Comparison of ENCODE assay signal across 9 cellular contexts in the genomic region with DNA sequence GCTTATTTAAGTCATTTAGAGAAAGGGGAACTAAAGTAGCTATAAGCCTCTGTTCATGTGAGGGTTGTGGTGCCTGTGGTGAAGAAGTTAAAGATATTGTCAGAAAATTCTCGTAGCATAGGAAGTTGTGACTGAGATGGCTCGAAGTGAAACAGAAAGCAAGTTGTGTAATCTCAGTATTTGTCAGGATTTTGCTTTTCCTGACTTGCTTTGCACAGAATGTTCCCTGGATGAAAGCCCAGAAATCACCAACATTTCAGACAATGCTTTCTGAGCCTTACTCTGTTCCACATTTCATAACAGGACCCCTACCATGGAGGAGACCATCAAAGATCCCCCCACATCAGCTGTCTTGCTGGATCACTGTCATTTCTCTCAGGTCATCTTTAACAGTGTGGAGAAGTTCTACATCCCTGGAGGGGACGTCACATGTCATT. TPM values are rescaled to one million over a fixed set of nuclear protein-coding genes. Genes with fewer than 3 reads are reported as not detected.
DNase-seq lines count a peak whose midpoint lies in the region; ATAC-seq and TF ChIP-seq lines count a peak whose summit lies in the region.
"Had no signal": no experiment of that assay in that cellular context is flagged by ENCODE, and none has a peak within 500 bp of the region (broad histone marks: within the 10 kb centered on the region; RNA-seq: fewer than 3 reads in every experiment).

No MANE protein-coding gene starts in this region.

- no peaks in the 10 kb centered on the region for H3K9me2 ChIP-seq in OCI-LY1 (ENCODE audit: low read depth, low read length)

- H3K4me3 ChIP-seq in OCI-LY1 (ENCODE audit: low read depth, low read length, poor library complexity, severe bottlenecking), result peak overlapping the region; percentile 14
- H3K4me3 ChIP-seq in mesenchymal stem cell (ENCODE audit: insufficient read depth in 1 of 2, low read depth in 1 of 2, low read length in 2 of 2), result peak overlapping the region in 1 of 2 experiments; percentile 77
- H3K4me3 ChIP-seq in uterus, result peak overlapping the region; percentile 2 to 25

- H3K23ac ChIP-seq in mesenchymal stem cell (ENCODE audit: low read length in 2 of 2), result no peak overlapping the region

- no peak overlapping the region for H2BK15ac ChIP-seq in mesenchymal stem cell (ENCODE audit: low read depth, poor library complexity, severe bottlenecking)

- H3K14ac ChIP-seq in mesenchymal stem cell (ENCODE audit: low read length in 2 of 2), result no peak overlapping the region

- H3K18ac ChIP-seq in mesenchymal stem cell (ENCODE audit: low read depth in 1 of 2, low read length in 2 of 2), result peak overlapping the region in 1 of 2 experiments; percentile 73

- H2AK5ac ChIP-seq in mesenchymal stem cell (ENCODE audit: low read length, severe bottlenecking), result no peak overlapping the region

- peaks cover 8% of the 10 kb centered on the region for H3K36me3 Mint-ChIP-seq in chondrocyte (ENCODE audit: low read depth)

- peaks cover 6% of the 10 kb centered on the region for H3K4me1 ChIP-seq in OCI-LY1 (ENCODE audit: insufficient read depth, low read length, severe bottlenecking)
- peaks cover 2% of the 10 kb centered on the region for H3K4me1 ChIP-seq in mesenchymal stem cell (ENCODE audit: control insufficient read depth, insufficient read depth, low read depth, low read length)
- H3K4me1 ChIP-seq in uterus, result peaks cover 12 to 18% of the 10 kb centered on the region in 2 donors

- H2BK120ac ChIP-seq in mesenchymal stem cell (ENCODE audit: low read depth, low read length), result no peak overlapping the region

- peak overlapping the region; percentile 42 for H3K4me2 ChIP-seq in OCI-LY1 (ENCODE audit: low read length)
- H3K4me2 ChIP-seq in mesenchymal stem cell (ENCODE audit: low read length, poor library complexity, severe bottlenecking), result peak overlapping the region; percentile 49

- intact Hi-C loops in uterus (cut with DNase I; ENCODE audit: low total_unique reads), result no loop called here

- no peaks in the 10 kb centered on the region for H3K36me3 ChIP-seq in OCI-LY1 (ENCODE audit: insufficient read depth, low read length)
- peaks cover 2 to 35% of the 10 kb centered on the region in 2 experiments for H3K36me3 ChIP-seq in mesenchymal stem cell (ENCODE audit: control insufficient read depth in 1 of 2, insufficient read depth in 2 of 2, low read depth in 1 of 2, low read length in 2 of 2)
- H3K36me3 ChIP-seq in uterus, result no peaks in the 10 kb centered on the region

- H3K4me1 Mint-ChIP-seq in chondrocyte (ENCODE audit: low read depth), result peaks cover 41% of the 10 kb centered on the region

- no peaks in the 10 kb centered on the region for H3K9me3 Mint-ChIP-seq in chondrocyte (ENCODE audit: low read depth)

- H3K4me3 Mint-ChIP-seq in chondrocyte (ENCODE audit: unreplicated experiment), result peak overlapping the region; percentile 66

- peak; percentile 74 for ATAC-seq in HG02642 (IDR thresholded peaks at IDR 0.05; ENCODE audit: poor library complexity, unreplicated experiment)

- no peaks in the 10 kb centered on the region for H3K27me3 Mint-ChIP-seq in chondrocyte (ENCODE audit: low read depth)

- no peaks in the 10 kb centered on the region for H3K9me3 ChIP-seq in OCI-LY1 (ENCODE audit: low read length)
- H3K9me3 ChIP-seq in mesenchymal stem cell (ENCODE audit: control insufficient read depth, low read length), result no peaks in the 10 kb centered on the region
- H3K9me3 ChIP-seq in uterus, result no peaks in the 10 kb centered on the region

- TF ChIP-seq CTCF in OCI-LY1 (IDR thresholded peaks at IDR 0.05; ENCODE audit: low read length) (no peak), chondrocyte (IDR thresholded peaks at IDR 0.05) (no peak), uterus (IDR thresholded peaks at IDR 0.05) (no peak)

- peak overlapping the region; percentile 94 for H3K27ac Mint-ChIP-seq in chondrocyte (ENCODE audit: unreplicated experiment)

- no peaks in the 10 kb centered on the region for H4K20me1 ChIP-seq in OCI-LY1 (ENCODE audit: insufficient read depth, low read length)

- H4K8ac ChIP-seq in mesenchymal stem cell (ENCODE audit: low read length), result peak overlapping the region; percentile 37

- no peak overlapping the region for H3K4ac ChIP-seq in mesenchymal stem cell (ENCODE audit: low read depth in 1 of 2, low read length in 2 of 2)

- no peaks in the 10 kb centered on the region for H3K27me3 ChIP-seq in OCI-LY1 (ENCODE audit: insufficient read depth, low read length)
- H3K27me3 ChIP-seq in mesenchymal stem cell (ENCODE audit: control insufficient read depth in 1 of 2, insufficient read depth in 1 of 2, low read length in 2 of 2), result no peaks in the 10 kb centered on the region
- no peaks in the 10 kb centered on the region for H3K27me3 ChIP-seq in uterus

- no peak overlapping the region for H4K91ac ChIP-seq in mesenchymal stem cell (ENCODE audit: low read length)

- H3K9ac ChIP-seq in OCI-LY1 (ENCODE audit: low read length) (peak overlapping the region; percentile 8; the same call in 1 of the 2 replicates), mesenchymal stem cell (ENCODE audit: low read length) (peak overlapping the region; percentile 93)

- H3K79me1 ChIP-seq in mesenchymal stem cell (replicated peaks; ENCODE audit: low read length, poor library complexity, severe bottlenecking), result peaks cover 12% of the 10 kb centered on the region

- H3F3A ChIP-seq in OCI-LY1 (ENCODE audit: insufficient read depth, low read length), result no peaks in the 10 kb centered on the region

- H2AFZ ChIP-seq in OCI-LY1 (ENCODE audit: low read length) (no peak overlapping the region), mesenchymal stem cell (ENCODE audit: low read depth, low read length) (no peak overlapping the region)

- no peak overlapping the region for H3K27ac ChIP-seq in OCI-LY1 (ENCODE audit: low read depth, low read length, poor library complexity, severe bottlenecking)
- H3K27ac ChIP-seq in mesenchymal stem cell (ENCODE audit: low read length, poor library complexity, severe bottlenecking), result peak overlapping the region; percentile 20
- peak overlapping the region; percentile 88 to 89 for H3K27ac ChIP-seq in uterus
- H3K27ac ChIP-seq: 22Rv1 had no signal

- WGBS in mesenchymal stem cell, result 15% methylated on average over 2 of the region's 3 CpGs

- peak; percentile 22 for DNase-seq in activated CD4-positive, CD25-positive, alpha-beta regulatory T cell treated with anti-CD3 and anti-CD28 coated beads, Interleukin-2, amount 50 U/mL, for 16 hours (ENCODE audit: low read depth, low spot score)
- DNase-seq in activated CD4-positive, CD25-positive, alpha-beta regulatory T cell treated with anti-CD3 and anti-CD28 coated beads, Interleukin-2, amount 50 U/mL, for 72 hours, result no peak
- DNase-seq in chondrocyte (ENCODE audit: low spot score) (no peak), mesenchymal stem cell (peak; percentile 83), uterus (peak in 1 of 2 donors; percentile 63), NCI-H1436 treated with DMSO at 0.1 percent for 48 hours (lab: John Stamatoyannopoulos, UW) (no peak)

- no peaks in the 10 kb centered on the region for H3K79me2 ChIP-seq in OCI-LY1 (ENCODE audit: insufficient read depth, low read length)

- H2BK5ac ChIP-seq in mesenchymal stem cell (ENCODE audit: low read depth, low read length, poor library complexity, severe bottlenecking), result no peak overlapping the region

- peak overlapping the region in 1 of 2 experiments; percentile 77 for H2BK12ac ChIP-seq in mesenchymal stem cell (ENCODE audit: low read length in 2 of 2)

- TF ChIP-seq POLR2A in uterus (IDR thresholded peaks at IDR 0.05), result peak; percentile 19 to 46

RNA-seq across cellular contexts. Expression of a gene that starts 10.6 kb away (rescaled TPM):
- total RNA-seq in chondrocyte (72.4 to 97.9 TPM (median 76.5 TPM) in 3 replicates), uterus (100 to 1,000 TPM in 2 of 4 donors, 10 to 100 TPM in 2; 40.9 to 318 (median 118) TPM)
- 89.1 TPM for polyA plus RNA-seq in mesenchymal stem cell (2013, experiment 1 of 2)
- polyA plus RNA-seq in mesenchymal stem cell (2013, experiment 2 of 2), result 88.4 TPM

RNA-seq across cellular contexts. Expression of a gene that starts 24.4 kb away (rescaled TPM):
- total RNA-seq in chondrocyte, result not detected in 3 replicates
- polyA plus RNA-seq in mesenchymal stem cell (2013, experiment 1 of 2), result 1.9 TPM
- 1.7 TPM for polyA plus RNA-seq in mesenchymal stem cell (2013, experiment 2 of 2)
- total RNA-seq in uterus, result under 1 TPM in 2 of 4 donors, not detected in 2; 0.41 to 0.91 TPM

RNA-seq across cellular contexts. Expression of a gene that starts 51.2 kb away (rescaled TPM):
- total RNA-seq in chondrocyte (39.2 to 78.0 TPM (median 39.4 TPM) in 3 replicates), uterus (10 to 100 TPM; 12.8 to 45.9 (median 23.8) TPM)
- 132 TPM for polyA plus RNA-seq in mesenchymal stem cell (2013, experiment 1 of 2)
- polyA plus RNA-seq in mesenchymal stem cell (2013, experiment 2 of 2), result 123 TPM

Comparison
In these comparisons a context has a peak if more than half of its experiments do, and no peak if none do; other contexts are left out.
1. DNase-seq: peak in activated CD4-positive, CD25-positive, alpha-beta regulatory T cell treated with anti-CD3 and anti-CD28 coated beads, Interleukin-2, amount 50 U/mL, for 16 hours (single experiment) and mesenchymal stem cell (single experiment); none in activated CD4-positive, CD25-positive, alpha-beta regulatory T cell treated with anti-CD3 and anti-CD28 coated beads, Interleukin-2, amount 50 U/mL, for 72 hours (single experiment), chondrocyte (single experiment) and NCI-H1436 treated with DMSO at 0.1 percent for 48 hours (single experiment).